ENCODE assay signal across 23 cellular contexts in genomic region chr1:30857964-30858363, GRCh38.
"Had no signal": no experiment of that assay in that cellular context is flagged by ENCODE, and none has a peak within 500 bp of the region (broad histone marks: within the 10 kb centered on the region; RNA-seq: fewer than 3 reads in every experiment).

No MANE protein-coding gene starts in this region.

- H3K9me3 Mint-ChIP-seq: activated CD4-positive, alpha-beta T cell treated with anti-CD3 and anti-CD28 coated beads, Interleukin-2, amount 10 ng/mL, durations not matched to agents 7 days and 5 days; activated T-helper 2 cell treated with anti-CD3 and anti-CD28 coated beads, Interferon-gamma antibody, Interleukin-2, Interleukin-4, amounts not matched to agents 10 μg/mL and 5 μg/mL and 100 μg/mL, durations not matched to agents 14 hours and 24 hours and 36 hours; central memory CD8-positive, alpha-beta T cell; effector memory CD8-positive, alpha-beta T cell; T-cell had no signal

- H3K27me3 Mint-ChIP-seq: activated naive CD8-positive, alpha-beta T cell had no signal

- H3K4me3 ChIP-seq: breast epithelium, colonic mucosa, dorsolateral prefrontal cortex, esophagus muscularis mucosa, gastrocnemius medialis, mucosa of descending colon had no signal

- H3K4me1 Mint-ChIP-seq: activated CD4-positive, alpha-beta T cell treated with anti-CD3 and anti-CD28 coated beads, Interleukin-2, amount 10 ng/mL, durations not matched to agents 7 days and 5 days had no signal

- ATAC-seq: effector memory CD8-positive, alpha-beta T cell; gastrocnemius medialis; mucosa of descending colon; stimulated activated naive CD8-positive, alpha-beta T cell treated with anti-CD3 and anti-CD28 coated beads, Interleukin-15, Interleukin-2, amounts not matched to agents 100 U/mL and 50 U/mL, for 24 hours; T-cell had no signal

- H3K4me3 Mint-ChIP-seq: activated CD4-positive, alpha-beta T cell treated with anti-CD3 and anti-CD28 coated beads, Interleukin-2, amount 10 ng/mL, durations not matched to agents 7 days and 5 days; activated naive CD8-positive, alpha-beta T cell; central memory CD8-positive, alpha-beta T cell; effector memory CD8-positive, alpha-beta T cell; T-cell had no signal

- H3K27me3 ChIP-seq: breast epithelium, colonic mucosa, dorsolateral prefrontal cortex, esophagus muscularis mucosa, gastrocnemius medialis had no signal

- H3K27ac Mint-ChIP-seq: activated CD4-positive, alpha-beta T cell treated with anti-CD3 and anti-CD28 coated beads, Interleukin-2, amount 10 ng/mL, durations not matched to agents 7 days and 5 days; activated naive CD8-positive, alpha-beta T cell; activated T-helper 2 cell treated with anti-CD3 and anti-CD28 coated beads, Interferon-gamma antibody, Interleukin-2, Interleukin-4, amounts not matched to agents 10 μg/mL and 5 μg/mL and 100 μg/mL, durations not matched to agents 14 hours and 24 hours and 36 hours; effector memory CD8-positive, alpha-beta T cell; progenitor cell of endocrine pancreas; T-cell had no signal

- H3K9me3 ChIP-seq: breast epithelium, colonic mucosa, esophagus muscularis mucosa, gastrocnemius medialis, mucosa of descending colon had no signal

- H3K27ac ChIP-seq: colonic mucosa, dorsolateral prefrontal cortex, esophagus muscularis mucosa, gastrocnemius medialis, WERI-Rb-1 had no signal

- FAIRE-seq: TTC549 had no signal

- H3K36me3 Mint-ChIP-seq: activated naive CD8-positive, alpha-beta T cell; naive B cell; T-cell had no signal

- H3K36me3 ChIP-seq: breast epithelium, colonic mucosa, esophagus muscularis mucosa, gastrocnemius medialis, WERI-Rb-1 had no signal

- H3K4me1 ChIP-seq: breast epithelium, colonic mucosa, gastrocnemius medialis had no signal

- DNase-seq: activated CD4-positive, alpha-beta T cell treated with anti-CD3 and anti-CD28 coated beads, Interleukin-2, amount 10 ng/mL, durations not matched to agents 7 days and 5 days; activated CD4-positive, CD25-positive, alpha-beta regulatory T cell treated with anti-CD3 and anti-CD28 coated beads, Interleukin-2, amount 50 U/mL, for 72 hours; activated naive CD4-positive, alpha-beta T cell; activated T-cell treated with anti-CD3 and anti-CD28 coated beads, Interleukin-2, amount 50 U/mL, for 1 hour; colonic mucosa; dorsolateral prefrontal cortex; effector memory CD8-positive, alpha-beta T cell; gastrocnemius medialis; hypothalamus; mucosa of descending colon; naive B cell; retina; stimulated activated CD4-positive, alpha-beta T cell treated with anti-CD3 and anti-CD28 coated beads, Interleukin-4, amount 100 ng/mL, for 4 hours; stimulated activated naive CD8-positive, alpha-beta T cell treated with anti-CD3 and anti-CD28 coated beads, Interleukin-15, Interleukin-2, amounts not matched to agents 100 U/mL and 50 U/mL, for 24 hours; T-cell; WERI-Rb-1 had no signal
